In the genomic region with DNA sequence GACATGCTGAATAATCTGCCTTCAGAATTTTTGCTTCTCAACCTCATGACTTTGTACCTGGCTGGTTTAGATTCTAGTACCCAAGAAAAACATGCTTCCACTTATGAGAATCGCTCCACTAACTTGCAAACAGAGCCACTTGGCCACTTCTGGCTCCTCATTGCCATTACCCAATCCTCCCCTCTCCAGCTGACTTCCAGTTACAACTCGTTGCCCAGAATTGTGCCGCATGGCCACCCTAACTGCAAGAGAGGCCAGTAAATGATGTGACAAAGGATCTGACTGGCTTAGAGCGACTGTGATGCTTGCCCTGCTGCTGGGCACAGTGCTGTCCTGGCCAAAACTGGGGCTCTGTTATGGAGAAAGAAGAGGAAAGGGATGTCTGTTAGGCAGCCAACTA, we compare ENCODE assay signal across 28 cellular contexts. TPM values are rescaled to one million over a fixed set of nuclear protein-coding genes. Genes with fewer than 3 reads are reported as not detected.
"Had no signal": no experiment of that assay in that cellular context is flagged by ENCODE, and none has a peak within 500 bp of the region (broad histone marks: within the 10 kb centered on the region; RNA-seq: fewer than 3 reads in every experiment).

No MANE protein-coding gene starts in this region.

- H3K36me3 ChIP-seq: adrenal gland, colonic mucosa had no signal

- H3K36me3 Mint-ChIP-seq: activated naive CD4-positive, alpha-beta T cell treated with anti-CD3 and anti-CD28 coated beads, Interleukin-2, amount 50 U/mL, for 24 hours had no signal

- H3K27me3 ChIP-seq: adrenal gland, body of pancreas, colonic mucosa had no signal

- H3K27ac ChIP-seq: adrenal gland, body of pancreas, colonic mucosa, WERI-Rb-1 had no signal

- H3K4me3 Mint-ChIP-seq: activated B cell treated with CpG ODN at 0.5 μM for 24 hours; activated CD8-positive, alpha-beta T cell treated with anti-CD3 and anti-CD28 coated beads for 36 hours; activated naive CD4-positive, alpha-beta T cell treated with anti-CD3 and anti-CD28 coated beads for 36 hours; activated naive CD4-positive, alpha-beta T cell treated with anti-CD3 and anti-CD28 coated beads, Interleukin-2, amount 50 U/mL, for 24 hours; activated naive CD8-positive, alpha-beta T cell treated with anti-CD3 and anti-CD28 coated beads for 36 hours; activated naive CD8-positive, alpha-beta T cell treated with anti-CD3 and anti-CD28 coated beads, Interleukin-2, amount 50 U/mL, for 24 hours; activated T-cell treated with anti-CD3 and anti-CD28 coated beads, Interleukin-2, amount 50 U/mL, for 4 hours; T-helper 17 cell; T-helper 2 cell treated with Interferon-gamma antibody and Interleukin-4, amounts not matched to agents 5 μg/mL and 100 μg/mL, for 36 hours had no signal

- H3K27ac Mint-ChIP-seq: activated B cell treated with CpG ODN at 0.5 μM for 24 hours; activated CD8-positive, alpha-beta T cell treated with anti-CD3 and anti-CD28 coated beads for 36 hours; activated naive CD4-positive, alpha-beta T cell treated with anti-CD3 and anti-CD28 coated beads for 36 hours; activated naive CD4-positive, alpha-beta T cell treated with anti-CD3 and anti-CD28 coated beads, Interleukin-2, amount 50 U/mL, for 24 hours; activated naive CD8-positive, alpha-beta T cell treated with anti-CD3 and anti-CD28 coated beads for 36 hours; activated naive CD8-positive, alpha-beta T cell treated with anti-CD3 and anti-CD28 coated beads, Interleukin-2, amount 50 U/mL, for 24 hours; activated T-helper 2 cell treated with anti-CD3 and anti-CD28 coated beads, Interferon-gamma antibody, Interleukin-2, Interleukin-4, amounts not matched to agents 10 μg/mL and 5 μg/mL and 100 μg/mL, durations not matched to agents 14 hours and 24 hours and 36 hours; T-helper 17 cell; T-helper 2 cell treated with Interferon-gamma antibody and Interleukin-4, amounts not matched to agents 5 μg/mL and 100 μg/mL, for 36 hours had no signal

- H3K4me3 ChIP-seq: adrenal gland, body of pancreas, colonic mucosa had no signal

- H3K4me1 ChIP-seq: adrenal gland, colonic mucosa had no signal

- DNase-seq: activated B cell treated with CpG ODN at 0.5 μM for 24 hours; activated CD4-positive, alpha-beta T cell treated with anti-CD3 and anti-CD28 coated beads for 48 hours; activated CD4-positive, alpha-beta T cell treated with anti-CD3 and anti-CD28 coated beads, Interleukin-2, amount 50 U/mL, for 1 hour; activated CD4-positive, alpha-beta T cell treated with anti-CD3 and anti-CD28 coated beads, Interleukin-2, amount 50 U/mL, for 48 hours; activated CD8-positive, alpha-beta memory T cell treated with anti-CD3 and anti-CD28 coated beads for 24 hours; activated CD8-positive, alpha-beta T cell treated with anti-CD3 and anti-CD28 coated beads for 36 hours; activated effector memory CD4-positive, alpha-beta T cell treated with anti-CD3 and anti-CD28 coated beads, Interleukin-2, amount 50 U/mL, for 16 hours; activated naive CD4-positive, alpha-beta T cell treated with anti-CD3 and anti-CD28 coated beads for 36 hours; activated naive CD8-positive, alpha-beta T cell treated with anti-CD3 and anti-CD28 coated beads for 36 hours; activated naive CD8-positive, alpha-beta T cell treated with anti-CD3 and anti-CD28 coated beads, Interleukin-2, amount 50 U/mL, for 24 hours; activated T-cell treated with anti-CD3 and anti-CD28 coated beads, Interleukin-2, amount 50 U/mL, for 4 hours; adrenal gland; aorta; body of pancreas; cerebellar nuclear complex; colonic mucosa; effector CD8-positive, alpha-beta T cell; foreskin fibroblast; T-helper 1 cell; T-helper 17 cell; T1000; WERI-Rb-1 had no signal

- H3K9me3 ChIP-seq: adrenal gland, body of pancreas, colonic mucosa had no signal

- H3K9me3 Mint-ChIP-seq: activated B cell treated with CpG ODN at 0.5 μM for 24 hours; activated CD8-positive, alpha-beta T cell treated with anti-CD3 and anti-CD28 coated beads for 36 hours; activated naive CD4-positive, alpha-beta T cell treated with anti-CD3 and anti-CD28 coated beads for 36 hours; activated naive CD4-positive, alpha-beta T cell treated with anti-CD3 and anti-CD28 coated beads, Interleukin-2, amount 50 U/mL, for 24 hours; activated naive CD8-positive, alpha-beta T cell treated with anti-CD3 and anti-CD28 coated beads for 36 hours; activated naive CD8-positive, alpha-beta T cell treated with anti-CD3 and anti-CD28 coated beads, Interleukin-2, amount 50 U/mL, for 24 hours; activated T-cell treated with anti-CD3 and anti-CD28 coated beads, Interleukin-2, amount 50 U/mL, for 4 hours; activated T-helper 2 cell treated with anti-CD3 and anti-CD28 coated beads, Interferon-gamma antibody, Interleukin-2, Interleukin-4, amounts not matched to agents 10 μg/mL and 5 μg/mL and 100 μg/mL, durations not matched to agents 14 hours and 24 hours and 36 hours; T-helper 2 cell treated with Interferon-gamma antibody and Interleukin-4, amounts not matched to agents 5 μg/mL and 100 μg/mL, for 36 hours had no signal

- H3K27me3 Mint-ChIP-seq: activated B cell treated with CpG ODN at 0.5 μM for 24 hours; activated CD8-positive, alpha-beta T cell treated with anti-CD3 and anti-CD28 coated beads for 36 hours; activated naive CD4-positive, alpha-beta T cell treated with anti-CD3 and anti-CD28 coated beads, Interleukin-2, amount 50 U/mL, for 24 hours; activated naive CD8-positive, alpha-beta T cell treated with anti-CD3 and anti-CD28 coated beads for 36 hours; activated naive CD8-positive, alpha-beta T cell treated with anti-CD3 and anti-CD28 coated beads, Interleukin-2, amount 50 U/mL, for 24 hours; T-helper 17 cell had no signal

- ATAC-seq: activated CD4-positive, CD25-positive, alpha-beta regulatory T cell treated with anti-CD3 and anti-CD28 coated beads, Interleukin-2, amount 50 U/mL, for 24 hours; activated CD8-positive, alpha-beta T cell treated with anti-CD3 and anti-CD28 coated beads for 36 hours; activated naive CD8-positive, alpha-beta T cell treated with anti-CD3 and anti-CD28 coated beads, Interleukin-2, amount 50 U/mL, for 24 hours; activated T-cell treated with anti-CD3 and anti-CD28 coated beads, Interleukin-2, amount 50 U/mL, for 4 hours; body of pancreas; esophagus mucosa; T-helper 17 cell had no signal

RNA-seq across cellular contexts. Expression of a gene that starts 7.8 kb away (rescaled TPM):
- total RNA-seq: epithelial cell of proximal tubule had no signal
